Comparison of ENCODE assay signal across 8 cellular contexts in genomic region chr6:149190228-149190831, GRCh38.
DNase-seq lines count a peak whose midpoint lies in the region; ATAC-seq and TF ChIP-seq lines count a peak whose summit lies in the region.

No MANE protein-coding gene starts in this region.

- H3K4me1 ChIP-seq in upper lobe of right lung (no peaks in the 10 kb centered on the region), tibial artery (no peaks in the 10 kb centered on the region), neuronal stem cell (ENCODE audit: control insufficient read depth in 2 of 2, insufficient read depth in 1 of 2, low read depth in 1 of 2, low read length in 2 of 2) (no peaks in the 10 kb centered on the region)

- H3K79me1 ChIP-seq in neuronal stem cell (ENCODE audit: low read depth, low read length), result no peaks in the 10 kb centered on the region

- no peak overlapping the region for H2BK15ac ChIP-seq in neuronal stem cell (ENCODE audit: low read length)

- H4K8ac ChIP-seq in neuronal stem cell (ENCODE audit: low read depth, low read length), result no peak overlapping the region

- intact Hi-C loops in upper lobe of right lung (cut with DNase I), result no loop called here
- intact Hi-C loops in tibial artery (cut with DNase I; ENCODE audit: low total_unique reads), result no loop called here

- no peak overlapping the region for H2BK120ac ChIP-seq in neuronal stem cell (ENCODE audit: low read depth, low read length)

- H3K9me3 ChIP-seq in upper lobe of right lung (no peaks in the 10 kb centered on the region), tibial artery (peaks cover 0 to 5% (median 3%) of the 10 kb centered on the region in 3 donors), neuronal stem cell (replicated peaks in 1 of 2; ENCODE audit: control insufficient read depth in 2 of 2, insufficient read depth in 1 of 2, low read depth in 1 of 2, low read length in 2 of 2) (no peaks in the 10 kb centered on the region)

- H3K23ac ChIP-seq in neuronal stem cell (ENCODE audit: low read depth, low read length, poor library complexity), result no peak overlapping the region

- no peak overlapping the region for H2AK5ac ChIP-seq in neuronal stem cell (ENCODE audit: low read depth, low read length)

- H3K18ac ChIP-seq in neuronal stem cell (ENCODE audit: low read length), result no peak overlapping the region

- H3K14ac ChIP-seq in neuronal stem cell (ENCODE audit: low read length), result no peak overlapping the region

- no peak overlapping the region for H2AFZ ChIP-seq in neuronal stem cell (ENCODE audit: low read length)

- ATAC-seq in GM18498 (IDR thresholded peaks at IDR 0.05; ENCODE audit: unreplicated experiment), result peak; percentile 53
- ATAC-seq in upper lobe of right lung, result peak; percentile 45
- ATAC-seq in omental fat pad (ENCODE audit: low FRiP score), result no peak

- H4K91ac ChIP-seq in neuronal stem cell (ENCODE audit: low read depth, low read length, poor library complexity), result no peak overlapping the region

- no peak overlapping the region for H2BK12ac ChIP-seq in neuronal stem cell (ENCODE audit: low read length)

- H3K4me2 ChIP-seq in neuronal stem cell (ENCODE audit: insufficient read depth, low read length, poor library complexity, severe bottlenecking), result no peak overlapping the region

- TF ChIP-seq CTCF in upper lobe of right lung (IDR thresholded peaks at IDR 0.05) (peak; percentile 23), tibial artery (IDR thresholded peaks at IDR 0.05) (no peak), omental fat pad (IDR thresholded peaks at IDR 0.05) (no peak)

- H3K27ac ChIP-seq in upper lobe of right lung, result no peak overlapping the region
- H3K27ac ChIP-seq in tibial artery, result no peak overlapping the region
- H3K27ac ChIP-seq in neuronal stem cell (replicated peaks; ENCODE audit: low read length), result no peak overlapping the region

- H3K27me3 ChIP-seq in upper lobe of right lung (no peaks in the 10 kb centered on the region), tibial artery (peaks cover 0 to 3% of the 10 kb centered on the region in 2 donors), neuronal stem cell (ENCODE audit: control insufficient read depth in 3 of 3, insufficient read depth in 3 of 3, low read depth in 1 of 3, low read length in 3 of 3) (no peaks in the 10 kb centered on the region)

- H3K4ac ChIP-seq in neuronal stem cell (ENCODE audit: low read length), result no peak overlapping the region

- no peak overlapping the region for H3K9ac ChIP-seq in neuronal stem cell (ENCODE audit: low read depth, low read length, poor library complexity)

- H3K36me3 ChIP-seq in upper lobe of right lung (no peaks in the 10 kb centered on the region), tibial artery (no peaks in the 10 kb centered on the region), neuronal stem cell (replicated peaks in 1 of 2; ENCODE audit: control insufficient read depth in 2 of 2, insufficient read depth in 2 of 2, low read length in 2 of 2) (no peaks in the 10 kb centered on the region)

- H2BK5ac ChIP-seq in neuronal stem cell (ENCODE audit: low read length), result no peak overlapping the region

- H3K4me3 ChIP-seq in upper lobe of right lung (no peak overlapping the region), tibial artery (no peak overlapping the region), neuronal stem cell (ENCODE audit: low read length in 2 of 2) (no peak overlapping the region)

- whole genome bisulfite sequencing in neuronal stem cell (ENCODE audit: extremely low coverage in 2 of 2, insufficient read length in 2 of 2, insufficient replicate concordance in 1 of 2), 2 donors, result no CpG with 5 or more reads among the region's 1 CpG

- DNase-seq in NAMALWA (ENCODE audit: low spot score), result peak; percentile 52
- peak; percentile 54 for DNase-seq in activated T-cell treated with anti-CD3 and anti-CD28 coated beads, Interleukin-2, amount 50 U/mL, for 1 hour
- DNase-seq in iPS-NIHi7 (ENCODE audit: extremely low spot score), result peak; percentile 52
- DNase-seq in upper lobe of right lung, result no peak
- no peak for DNase-seq in tibial artery
- no peak for DNase-seq in neuronal stem cell (ENCODE audit: low spot score)
- no peak for DNase-seq in omental fat pad (ENCODE audit: low spot score)

Comparison
In these comparisons a context has a peak if more than half of its experiments do, and no peak if none do; other contexts are left out.
1. DNase-seq: peak in NAMALWA (single experiment), activated T-cell treated with anti-CD3 and anti-CD28 coated beads, Interleukin-2, amount 50 U/mL, for 1 hour (single experiment) and iPS-NIHi7 (single experiment); none in upper lobe of right lung (single experiment), tibial artery (0 of 2), neuronal stem cell (single experiment) and omental fat pad (single experiment).